In the genomic region with DNA sequence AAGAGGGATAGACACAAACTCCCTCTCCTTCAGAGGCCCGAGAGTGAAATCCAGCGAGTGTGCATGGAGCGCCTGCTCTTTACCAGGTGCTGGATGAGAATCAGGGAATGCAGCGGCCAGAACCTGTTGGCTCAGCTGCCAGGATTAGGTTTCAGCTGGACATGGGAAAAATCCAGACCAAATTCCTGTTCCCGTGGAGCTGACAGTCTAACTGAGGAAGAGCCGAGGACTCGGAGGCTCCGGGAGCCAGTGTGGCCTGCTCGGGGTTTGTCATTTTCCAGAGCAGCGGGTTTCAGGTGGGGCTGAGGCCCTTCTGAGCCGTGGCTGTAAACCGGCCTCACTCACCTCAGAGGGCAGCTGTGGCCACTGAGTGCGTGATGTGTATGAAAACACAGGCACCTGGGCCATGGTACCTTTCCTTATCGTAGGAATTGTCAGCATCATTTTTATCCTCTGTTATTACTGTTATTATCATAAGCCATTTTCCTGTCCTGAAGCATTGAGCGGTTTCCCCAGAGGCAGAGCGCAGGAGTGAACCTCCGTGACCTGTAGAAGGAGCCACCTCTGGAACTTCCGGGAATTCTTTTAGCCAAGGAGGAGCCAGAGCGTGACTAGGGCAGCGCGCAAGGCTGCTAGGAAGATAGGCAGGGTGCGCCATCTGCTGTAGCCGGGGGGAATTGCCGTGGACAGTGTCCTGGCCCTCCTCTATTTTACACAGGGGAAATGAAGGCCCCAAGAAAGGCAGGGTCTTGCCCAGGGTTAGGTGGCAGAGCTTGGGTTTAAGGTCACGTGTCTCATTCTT, we compare ENCODE assay signal across 1 cellular context.
TF ChIP-seq lines count a peak whose summit lies in the region.

No MANE protein-coding gene starts in this region.

TF ChIP-seq in HepG2, 621 proteins besides CTCF, POLR2A, EP300 and RAD21 (continued from another document and continues in another):
- TF ChIP-seq HOXD1 (CRISPR knock-in tag; IDR thresholded peaks at IDR 0.05) (no peak), ZNF839 (CRISPR knock-in tag; IDR thresholded peaks at IDR 0.05; ENCODE audit: borderline replicate concordance) (peak; percentile 92; the same call in 1 of the 2 replicates), ZNF605 (CRISPR knock-in tag; IDR thresholded peaks at IDR 0.05) (peak; percentile 74; the same call in 1 of the 2 replicates), SRSF4 (IDR thresholded peaks at IDR 0.05; ENCODE audit: low read depth, low read length, poor library complexity, severe bottlenecking) (no peak), KAT2B (IDR thresholded peaks at IDR 0.05; ENCODE audit: borderline replicate concordance, low read depth, low read length) (no peak), BCL6 (CRISPR knock-in tag; IDR thresholded peaks at IDR 0.05) (peak; percentile 62), EHMT2 (IDR thresholded peaks at IDR 0.05; ENCODE audit: borderline replicate concordance, low read depth, low read length) (no peak), ZNF546 (CRISPR knock-in tag; conservative IDR thresholded peaks at IDR 0.05) (no peak; the same call in 1 of the 2 replicates), ZFAT (CRISPR knock-in tag; conservative IDR thresholded peaks at IDR 0.05) (no peak), EZH2 (conservative IDR thresholded peaks at IDR 0.05; ENCODE audit: low read depth, low read length) (no peak), DNMT3B (CRISPR knock-in tag; conservative IDR thresholded peaks at IDR 0.05) (no peak), RCOR2 (CRISPR knock-in tag; IDR thresholded peaks at IDR 0.05) (peak; percentile 73; the same call in 1 of the 2 replicates), ZNF660 (CRISPR knock-in tag; IDR thresholded peaks at IDR 0.05; ENCODE audit: borderline replicate concordance, low read depth) (peak; percentile 67; the same call in 1 of the 2 replicates), RFXANK (CRISPR knock-in tag; IDR thresholded peaks at IDR 0.05) (peak; percentile 86), SP2 (CRISPR knock-in tag; IDR thresholded peaks at IDR 0.05) (no peak; the same call in 1 of the 2 replicates), ZNF766 (CRISPR knock-in tag; IDR thresholded peaks at IDR 0.05; ENCODE audit: borderline replicate concordance) (peak; percentile 82), ISL2 (CRISPR knock-in tag; IDR thresholded peaks at IDR 0.05) (no peak), ZC3H13 (CRISPR knock-in tag; IDR thresholded peaks at IDR 0.05) (peak; percentile 39; the same call in 1 of the 2 replicates), ZNF720 (CRISPR knock-in tag; IDR thresholded peaks at IDR 0.05) (0 out of 2 replicates have a peak, but pooled peaks have one; percentile 9), ZSCAN31 (CRISPR knock-in tag; IDR thresholded peaks at IDR 0.05; ENCODE audit: low read depth) (peak; percentile 56; the same call in 1 of the 2 replicates), HOXA3 (CRISPR knock-in tag; IDR thresholded peaks at IDR 0.05) (peak; percentile 82), ISX (CRISPR knock-in tag; conservative IDR thresholded peaks at IDR 0.05) (no peak), ONECUT2 (CRISPR knock-in tag; IDR thresholded peaks at IDR 0.05) (no peak), TEAD2 (CRISPR knock-in tag; IDR thresholded peaks at IDR 0.05) (no peak), MAFF (IDR thresholded peaks at IDR 0.05; ENCODE audit: low read depth, low read length) (no peak), U2AF1 (optimal IDR thresholded peaks at IDR 0.05; ENCODE audit: low read depth, low read length) (peak; percentile 85)
- TF ChIP-seq, protein P1, sequence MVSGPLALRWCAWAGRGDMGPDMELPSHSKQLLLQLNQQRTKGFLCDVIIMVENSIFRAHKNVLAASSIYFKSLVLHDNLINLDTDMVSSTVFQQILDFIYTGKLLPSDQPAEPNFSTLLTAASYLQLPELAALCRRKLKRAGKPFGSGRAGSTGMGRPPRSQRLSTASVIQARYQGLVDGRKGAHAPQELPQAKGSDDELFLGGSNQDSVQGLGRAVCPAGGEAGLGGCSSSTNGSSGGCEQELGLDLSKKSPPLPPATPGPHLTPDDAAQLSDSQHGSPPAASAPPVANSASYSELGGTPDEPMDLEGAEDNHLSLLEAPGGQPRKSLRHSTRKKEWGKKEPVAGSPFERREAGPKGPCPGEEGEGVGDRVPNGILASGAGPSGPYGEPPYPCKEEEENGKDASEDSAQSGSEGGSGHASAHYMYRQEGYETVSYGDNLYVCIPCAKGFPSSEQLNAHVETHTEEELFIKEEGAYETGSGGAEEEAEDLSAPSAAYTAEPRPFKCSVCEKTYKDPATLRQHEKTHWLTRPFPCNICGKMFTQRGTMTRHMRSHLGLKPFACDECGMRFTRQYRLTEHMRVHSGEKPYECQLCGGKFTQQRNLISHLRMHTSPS (CRISPR knock-in tag; IDR thresholded peaks at IDR 0.05; ENCODE audit: low read depth): no peak
- TF ChIP-seq, protein P2, sequence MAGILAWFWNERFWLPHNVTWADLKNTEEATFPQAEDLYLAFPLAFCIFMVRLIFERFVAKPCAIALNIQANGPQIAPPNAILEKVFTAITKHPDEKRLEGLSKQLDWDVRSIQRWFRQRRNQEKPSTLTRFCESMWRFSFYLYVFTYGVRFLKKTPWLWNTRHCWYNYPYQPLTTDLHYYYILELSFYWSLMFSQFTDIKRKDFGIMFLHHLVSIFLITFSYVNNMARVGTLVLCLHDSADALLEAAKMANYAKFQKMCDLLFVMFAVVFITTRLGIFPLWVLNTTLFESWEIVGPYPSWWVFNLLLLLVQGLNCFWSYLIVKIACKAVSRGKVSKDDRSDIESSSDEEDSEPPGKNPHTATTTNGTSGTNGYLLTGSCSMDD (CRISPR knock-in tag; IDR thresholded peaks at IDR 0.05): no peak
- TF ChIP-seq, protein P3, sequence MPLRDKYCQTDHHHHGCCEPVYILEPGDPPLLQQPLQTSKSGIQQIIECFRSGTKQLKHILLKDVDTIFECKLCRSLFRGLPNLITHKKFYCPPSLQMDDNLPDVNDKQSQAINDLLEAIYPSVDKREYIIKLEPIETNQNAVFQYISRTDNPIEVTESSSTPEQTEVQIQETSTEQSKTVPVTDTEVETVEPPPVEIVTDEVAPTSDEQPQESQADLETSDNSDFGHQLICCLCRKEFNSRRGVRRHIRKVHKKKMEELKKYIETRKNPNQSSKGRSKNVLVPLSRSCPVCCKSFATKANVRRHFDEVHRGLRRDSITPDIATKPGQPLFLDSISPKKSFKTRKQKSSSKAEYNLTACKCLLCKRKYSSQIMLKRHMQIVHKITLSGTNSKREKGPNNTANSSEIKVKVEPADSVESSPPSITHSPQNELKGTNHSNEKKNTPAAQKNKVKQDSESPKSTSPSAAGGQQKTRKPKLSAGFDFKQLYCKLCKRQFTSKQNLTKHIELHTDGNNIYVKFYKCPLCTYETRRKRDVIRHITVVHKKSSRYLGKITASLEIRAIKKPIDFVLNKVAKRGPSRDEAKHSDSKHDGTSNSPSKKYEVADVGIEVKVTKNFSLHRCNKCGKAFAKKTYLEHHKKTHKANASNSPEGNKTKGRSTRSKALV (CRISPR knock-in tag; IDR thresholded peaks at IDR 0.05): peak; percentile 87
- TF ChIP-seq, protein P4, sequence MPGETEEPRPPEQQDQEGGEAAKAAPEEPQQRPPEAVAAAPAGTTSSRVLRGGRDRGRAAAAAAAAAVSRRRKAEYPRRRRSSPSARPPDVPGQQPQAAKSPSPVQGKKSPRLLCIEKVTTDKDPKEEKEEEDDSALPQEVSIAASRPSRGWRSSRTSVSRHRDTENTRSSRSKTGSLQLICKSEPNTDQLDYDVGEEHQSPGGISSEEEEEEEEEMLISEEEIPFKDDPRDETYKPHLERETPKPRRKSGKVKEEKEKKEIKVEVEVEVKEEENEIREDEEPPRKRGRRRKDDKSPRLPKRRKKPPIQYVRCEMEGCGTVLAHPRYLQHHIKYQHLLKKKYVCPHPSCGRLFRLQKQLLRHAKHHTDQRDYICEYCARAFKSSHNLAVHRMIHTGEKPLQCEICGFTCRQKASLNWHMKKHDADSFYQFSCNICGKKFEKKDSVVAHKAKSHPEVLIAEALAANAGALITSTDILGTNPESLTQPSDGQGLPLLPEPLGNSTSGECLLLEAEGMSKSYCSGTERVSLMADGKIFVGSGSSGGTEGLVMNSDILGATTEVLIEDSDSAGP (CRISPR knock-in tag; IDR thresholded peaks at IDR 0.05; ENCODE audit: borderline replicate concordance): peak; percentile 87
- TF ChIP-seq, protein P5, sequence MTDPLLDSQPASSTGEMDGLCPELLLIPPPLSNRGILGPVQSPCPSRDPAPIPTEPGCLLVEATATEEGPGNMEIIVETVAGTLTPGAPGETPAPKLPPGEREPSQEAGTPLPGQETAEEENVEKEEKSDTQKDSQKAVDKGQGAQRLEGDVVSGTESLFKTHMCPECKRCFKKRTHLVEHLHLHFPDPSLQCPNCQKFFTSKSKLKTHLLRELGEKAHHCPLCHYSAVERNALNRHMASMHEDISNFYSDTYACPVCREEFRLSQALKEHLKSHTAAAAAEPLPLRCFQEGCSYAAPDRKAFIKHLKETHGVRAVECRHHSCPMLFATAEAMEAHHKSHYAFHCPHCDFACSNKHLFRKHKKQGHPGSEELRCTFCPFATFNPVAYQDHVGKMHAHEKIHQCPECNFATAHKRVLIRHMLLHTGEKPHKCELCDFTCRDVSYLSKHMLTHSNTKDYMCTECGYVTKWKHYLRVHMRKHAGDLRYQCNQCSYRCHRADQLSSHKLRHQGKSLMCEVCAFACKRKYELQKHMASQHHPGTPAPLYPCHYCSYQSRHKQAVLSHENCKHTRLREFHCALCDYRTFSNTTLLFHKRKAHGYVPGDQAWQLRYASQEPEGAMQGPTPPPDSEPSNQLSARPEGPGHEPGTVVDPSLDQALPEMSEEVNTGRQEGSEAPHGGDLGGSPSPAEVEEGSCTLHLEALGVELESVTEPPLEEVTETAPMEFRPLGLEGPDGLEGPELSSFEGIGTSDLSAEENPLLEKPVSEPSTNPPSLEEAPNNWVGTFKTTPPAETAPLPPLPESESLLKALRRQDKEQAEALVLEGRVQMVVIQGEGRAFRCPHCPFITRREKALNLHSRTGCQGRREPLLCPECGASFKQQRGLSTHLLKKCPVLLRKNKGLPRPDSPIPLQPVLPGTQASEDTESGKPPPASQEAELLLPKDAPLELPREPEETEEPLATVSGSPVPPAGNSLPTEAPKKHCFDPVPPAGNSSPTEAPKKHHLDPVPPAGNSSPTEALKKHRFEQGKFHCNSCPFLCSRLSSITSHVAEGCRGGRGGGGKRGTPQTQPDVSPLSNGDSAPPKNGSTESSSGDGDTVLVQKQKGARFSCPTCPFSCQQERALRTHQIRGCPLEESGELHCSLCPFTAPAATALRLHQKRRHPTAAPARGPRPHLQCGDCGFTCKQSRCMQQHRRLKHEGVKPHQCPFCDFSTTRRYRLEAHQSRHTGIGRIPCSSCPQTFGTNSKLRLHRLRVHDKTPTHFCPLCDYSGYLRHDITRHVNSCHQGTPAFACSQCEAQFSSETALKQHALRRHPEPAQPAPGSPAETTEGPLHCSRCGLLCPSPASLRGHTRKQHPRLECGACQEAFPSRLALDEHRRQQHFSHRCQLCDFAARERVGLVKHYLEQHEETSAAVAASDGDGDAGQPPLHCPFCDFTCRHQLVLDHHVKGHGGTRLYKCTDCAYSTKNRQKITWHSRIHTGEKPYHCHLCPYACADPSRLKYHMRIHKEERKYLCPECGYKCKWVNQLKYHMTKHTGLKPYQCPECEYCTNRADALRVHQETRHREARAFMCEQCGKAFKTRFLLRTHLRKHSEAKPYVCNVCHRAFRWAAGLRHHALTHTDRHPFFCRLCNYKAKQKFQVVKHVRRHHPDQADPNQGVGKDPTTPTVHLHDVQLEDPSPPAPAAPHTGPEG (CRISPR knock-in tag; IDR thresholded peaks at IDR 0.05): no peak; the same call in 1 of the 2 replicates
- TF ChIP-seq, protein P6, sequence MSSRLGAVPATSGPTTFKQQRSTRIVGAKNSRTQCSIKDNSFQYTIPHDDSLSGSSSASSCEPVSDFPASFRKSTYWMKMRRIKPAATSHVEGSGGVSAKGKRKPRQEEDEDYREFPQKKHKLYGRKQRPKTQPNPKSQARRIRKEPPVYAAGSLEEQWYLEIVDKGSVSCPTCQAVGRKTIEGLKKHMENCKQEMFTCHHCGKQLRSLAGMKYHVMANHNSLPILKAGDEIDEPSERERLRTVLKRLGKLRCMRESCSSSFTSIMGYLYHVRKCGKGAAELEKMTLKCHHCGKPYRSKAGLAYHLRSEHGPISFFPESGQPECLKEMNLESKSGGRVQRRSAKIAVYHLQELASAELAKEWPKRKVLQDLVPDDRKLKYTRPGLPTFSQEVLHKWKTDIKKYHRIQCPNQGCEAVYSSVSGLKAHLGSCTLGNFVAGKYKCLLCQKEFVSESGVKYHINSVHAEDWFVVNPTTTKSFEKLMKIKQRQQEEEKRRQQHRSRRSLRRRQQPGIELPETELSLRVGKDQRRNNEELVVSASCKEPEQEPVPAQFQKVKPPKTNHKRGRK (CRISPR knock-in tag; IDR thresholded peaks at IDR 0.05): no peak
- TF ChIP-seq, protein P7, sequence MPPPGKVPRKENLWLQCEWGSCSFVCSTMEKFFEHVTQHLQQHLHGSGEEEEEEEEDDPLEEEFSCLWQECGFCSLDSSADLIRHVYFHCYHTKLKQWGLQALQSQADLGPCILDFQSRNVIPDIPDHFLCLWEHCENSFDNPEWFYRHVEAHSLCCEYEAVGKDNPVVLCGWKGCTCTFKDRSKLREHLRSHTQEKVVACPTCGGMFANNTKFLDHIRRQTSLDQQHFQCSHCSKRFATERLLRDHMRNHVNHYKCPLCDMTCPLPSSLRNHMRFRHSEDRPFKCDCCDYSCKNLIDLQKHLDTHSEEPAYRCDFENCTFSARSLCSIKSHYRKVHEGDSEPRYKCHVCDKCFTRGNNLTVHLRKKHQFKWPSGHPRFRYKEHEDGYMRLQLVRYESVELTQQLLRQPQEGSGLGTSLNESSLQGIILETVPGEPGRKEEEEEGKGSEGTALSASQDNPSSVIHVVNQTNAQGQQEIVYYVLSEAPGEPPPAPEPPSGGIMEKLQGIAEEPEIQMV (CRISPR knock-in tag; IDR thresholded peaks at IDR 0.05; ENCODE audit: low read depth): peak; percentile 44; the same call in 1 of the 2 replicates
- TF ChIP-seq, protein P8, sequence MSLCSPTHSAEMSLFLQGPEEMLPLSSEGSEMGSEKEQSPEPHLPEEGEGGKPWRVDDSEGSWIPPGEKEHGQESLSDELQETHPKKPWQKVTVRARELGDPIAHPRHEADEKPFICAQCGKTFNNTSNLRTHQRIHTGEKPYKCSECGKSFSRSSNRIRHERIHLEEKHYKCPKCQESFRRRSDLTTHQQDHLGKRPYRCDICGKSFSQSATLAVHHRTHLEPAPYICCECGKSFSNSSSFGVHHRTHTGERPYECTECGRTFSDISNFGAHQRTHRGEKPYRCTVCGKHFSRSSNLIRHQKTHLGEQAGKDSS (CRISPR knock-in tag; IDR thresholded peaks at IDR 0.05; ENCODE audit: borderline replicate concordance, low read depth): peak; percentile 92; the same call in 1 of the 2 replicates
- TF ChIP-seq, protein P9, sequence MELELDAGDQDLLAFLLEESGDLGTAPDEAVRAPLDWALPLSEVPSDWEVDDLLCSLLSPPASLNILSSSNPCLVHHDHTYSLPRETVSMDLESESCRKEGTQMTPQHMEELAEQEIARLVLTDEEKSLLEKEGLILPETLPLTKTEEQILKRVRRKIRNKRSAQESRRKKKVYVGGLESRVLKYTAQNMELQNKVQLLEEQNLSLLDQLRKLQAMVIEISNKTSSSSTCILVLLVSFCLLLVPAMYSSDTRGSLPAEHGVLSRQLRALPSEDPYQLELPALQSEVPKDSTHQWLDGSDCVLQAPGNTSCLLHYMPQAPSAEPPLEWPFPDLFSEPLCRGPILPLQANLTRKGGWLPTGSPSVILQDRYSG (CRISPR knock-in tag; IDR thresholded peaks at IDR 0.05): no peak
- TF ChIP-seq, protein P10, sequence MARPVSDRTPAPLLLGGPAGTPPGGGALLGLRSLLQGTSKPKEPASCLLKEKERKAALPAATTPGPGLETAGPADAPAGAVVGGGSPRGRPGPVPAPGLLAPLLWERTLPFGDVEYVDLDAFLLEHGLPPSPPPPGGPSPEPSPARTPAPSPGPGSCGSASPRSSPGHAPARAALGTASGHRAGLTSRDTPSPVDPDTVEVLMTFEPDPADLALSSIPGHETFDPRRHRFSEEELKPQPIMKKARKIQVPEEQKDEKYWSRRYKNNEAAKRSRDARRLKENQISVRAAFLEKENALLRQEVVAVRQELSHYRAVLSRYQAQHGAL (CRISPR knock-in tag; IDR thresholded peaks at IDR 0.05; ENCODE audit: not compliant biosample characterization): no peak
